ENCODE assay signal across 16 cellular contexts in genomic region chr19:2112516-2113320, GRCh38. TPM values are rescaled to one million over a fixed set of nuclear protein-coding genes. Genes with fewer than 3 reads are reported as not detected.
DNase-seq lines count a peak whose midpoint lies in the region; ATAC-seq and TF ChIP-seq lines count a peak whose summit lies in the region.
"Had no signal": no experiment of that assay in that cellular context is flagged by ENCODE, and none has a peak within 500 bp of the region (broad histone marks: within the 10 kb centered on the region; RNA-seq: fewer than 3 reads in every experiment).

No MANE protein-coding gene starts in this region.

- no peaks in the 10 kb centered on the region for H3K9me3 ChIP-seq in CD8-positive, alpha-beta T cell (ENCODE audit: low read length)
- H3K9me3 ChIP-seq: BE2C, body of pancreas, heart right ventricle, right atrium auricular region had no signal

- ATAC-seq in CD8-positive, alpha-beta T cell = peak; percentile 64
- ATAC-seq in GM18498 (IDR thresholded peaks at IDR 0.05; ENCODE audit: unreplicated experiment) = no peak
- ATAC-seq: body of pancreas had no signal

- H3K4me1 Mint-ChIP-seq in activated T-cell treated with anti-CD3 and anti-CD28 coated beads, Interleukin-2, amount 50 U/mL, for 24 hours (ENCODE audit: low read depth) = peaks cover 7% of the 10 kb centered on the region
- peaks cover 11% of the 10 kb centered on the region for H3K4me1 Mint-ChIP-seq in CD8-positive, alpha-beta T cell (ENCODE audit: low read depth)

- H3K4me1 ChIP-seq in CD8-positive, alpha-beta T cell (ENCODE audit: insufficient read depth, low read length) = no peaks in the 10 kb centered on the region
- H3K4me1 ChIP-seq: BE2C, right atrium auricular region had no signal

- POLR2A ChIA-PET in CD8-positive, alpha-beta T cell (lab: Charles Lee) = no interaction called here

- H3K27ac Mint-ChIP-seq in activated T-cell treated with anti-CD3 and anti-CD28 coated beads, Interleukin-2, amount 50 U/mL, for 24 hours = peak overlapping the region; percentile 86
- H3K27ac Mint-ChIP-seq in CD8-positive, alpha-beta T cell = peak overlapping the region; percentile 69

- intact Hi-C loops in CD8-positive, alpha-beta T cell (cut with DNase I, micrococcal nuclease) = no loop called here

- H3K27ac ChIP-seq in CD8-positive, alpha-beta T cell (ENCODE audit: low read depth, low read length) = no peak overlapping the region
- H3K27ac ChIP-seq: body of pancreas, heart right ventricle, right atrium auricular region had no signal

- peaks cover 93% of the 10 kb centered on the region for H3K36me3 Mint-ChIP-seq in activated T-cell treated with anti-CD3 and anti-CD28 coated beads, Interleukin-2, amount 50 U/mL, for 24 hours (ENCODE audit: low read depth)
- H3K36me3 Mint-ChIP-seq in CD8-positive, alpha-beta T cell = peaks cover 75% of the 10 kb centered on the region

- peaks cover 50% of the 10 kb centered on the region for H3K36me3 ChIP-seq in CD8-positive, alpha-beta T cell (ENCODE audit: insufficient read depth, low read length)

- H3K4me3 ChIP-seq in CD8-positive, alpha-beta T cell (ENCODE audit: low read depth, low read length) = no peak overlapping the region
- H3K4me3 ChIP-seq in choroid plexus epithelial cell (ENCODE audit: low read depth, low read length) = no peak overlapping the region
- H3K4me3 ChIP-seq: body of pancreas, heart right ventricle, right atrium auricular region had no signal

- H3K9me3 Mint-ChIP-seq in activated T-cell treated with anti-CD3 and anti-CD28 coated beads, Interleukin-2, amount 50 U/mL, for 24 hours = no peaks in the 10 kb centered on the region
- no peaks in the 10 kb centered on the region for H3K9me3 Mint-ChIP-seq in CD8-positive, alpha-beta T cell

- no peak for TF ChIP-seq CTCF in CD8-positive, alpha-beta T cell (IDR thresholded peaks at IDR 0.05)
- TF ChIP-seq CTCF in choroid plexus epithelial cell (conservative IDR thresholded peaks at IDR 0.05; ENCODE audit: low read depth, low read length) = no peak

- H3K27me3 ChIP-seq in CD8-positive, alpha-beta T cell (ENCODE audit: insufficient read depth, low read length) = no peaks in the 10 kb centered on the region
- H3K27me3 ChIP-seq: BE2C, body of pancreas, heart right ventricle, right atrium auricular region had no signal

- H3K27me3 Mint-ChIP-seq in activated T-cell treated with anti-CD3 and anti-CD28 coated beads, Interleukin-2, amount 50 U/mL, for 24 hours = no peaks in the 10 kb centered on the region
- H3K27me3 Mint-ChIP-seq in CD8-positive, alpha-beta T cell (ENCODE audit: low read depth) = no peaks in the 10 kb centered on the region

- DNase-seq in activated T-cell treated with anti-CD3 and anti-CD28 coated beads, Interleukin-2, amount 50 U/mL, for 24 hours = no peak
- DNase-seq in activated T-cell treated with anti-CD3 and anti-CD28 coated beads for 4 hours (no peak), choroid plexus epithelial cell (ENCODE audit: low read depth) (peak; percentile 28), NAMALWA (ENCODE audit: low spot score) (no peak)
- DNase-seq in CD8-positive, alpha-beta T cell = peak in 2 of 7 experiments; percentile 13 to 36
- DNase-seq: activated CD4-positive, CD25-positive, alpha-beta regulatory T cell treated with anti-CD3 and anti-CD28 coated beads, Interleukin-2, amount 50 U/mL, for 72 hours; activated naive CD4-positive, alpha-beta T cell; BE2C; body of pancreas; cortex of kidney; DMS 273 treated with DMSO at 0.1 percent for 48 hours; NCI-H1105 treated with DMSO at 0.1 percent for 48 hours; NCI-H510A had no signal

- no peak overlapping the region for H3K4me3 Mint-ChIP-seq in activated T-cell treated with anti-CD3 and anti-CD28 coated beads, Interleukin-2, amount 50 U/mL, for 24 hours
- H3K4me3 Mint-ChIP-seq in CD8-positive, alpha-beta T cell = no peak overlapping the region

- CTCF ChIA-PET in CD8-positive, alpha-beta T cell (lab: Charles Lee) = interaction anchor here (0.8 to 1.1 kb wide), 3 partner anchors 16 to 92 kb away, joined by 3 read pairs; no protein-coding TSS in a partner anchor

RNA-seq across cellular contexts. Expression of gene IZUMO4, which starts 16.0 kb away (rescaled TPM):
- total RNA-seq in CD8-positive, alpha-beta T cell = 10 to 100 TPM; 11.9 to 15.3 TPM

RNA-seq across cellular contexts. Expression of gene MOB3A, which starts 16.6 kb away (rescaled TPM):
- total RNA-seq in CD8-positive, alpha-beta T cell = 10 to 100 TPM; 76.7 to 80.0 TPM

RNA-seq across cellular contexts. Expression of gene AP3D1, which starts 38.6 kb away (rescaled TPM):
- 10 to 100 TPM; 39.4 to 42.5 TPM for total RNA-seq in CD8-positive, alpha-beta T cell

RNA-seq across cellular contexts. Expression of gene DOT1L, which starts 51.0 kb away (rescaled TPM):
- 10 to 100 TPM; 32.8 to 34.7 TPM for total RNA-seq in CD8-positive, alpha-beta T cell
